ENCODE assay signal across 8 cellular contexts in the genomic region with DNA sequence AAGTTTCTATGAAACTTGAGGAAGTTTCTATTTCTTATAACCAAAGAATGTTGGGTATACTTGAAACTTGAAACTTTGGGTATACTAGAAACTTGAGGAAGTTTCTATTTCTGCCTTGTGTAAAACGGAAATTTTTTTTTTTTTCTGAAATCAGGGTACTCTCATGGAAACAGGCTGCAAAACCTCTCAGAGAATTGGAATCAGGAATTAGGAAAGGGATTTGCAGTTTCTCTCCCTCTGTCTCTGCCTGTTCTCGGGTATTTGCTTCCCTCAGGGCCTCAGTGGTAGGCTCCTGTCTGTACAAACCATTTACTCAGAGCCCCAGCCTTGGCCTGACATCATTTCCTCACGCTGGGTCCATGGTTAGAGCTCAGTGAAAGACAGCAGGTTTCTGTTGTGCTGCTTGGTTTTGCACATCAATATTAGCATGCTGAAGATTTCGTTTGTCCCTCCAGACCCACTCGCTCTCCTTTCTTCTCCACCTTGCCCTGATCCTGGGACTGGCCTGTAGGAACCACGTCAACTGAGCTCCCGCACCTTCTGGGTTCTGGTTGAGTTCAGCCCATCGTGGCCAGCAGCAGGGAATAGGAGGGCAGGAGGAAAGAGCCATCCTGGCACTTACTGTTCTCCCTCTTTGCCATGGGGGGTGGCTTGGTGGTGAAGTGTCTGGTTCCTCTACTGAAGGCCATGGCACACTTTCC.
A peak's percentile ranks its signal among the peaks of the same experiment; 100 is the strongest.
DNase-seq lines count a peak whose midpoint lies in the region; ATAC-seq and TF ChIP-seq lines count a peak whose summit lies in the region.

No MANE protein-coding gene starts in this region.

- ATAC-seq in HG03342 (IDR thresholded peaks at IDR 0.05; ENCODE audit: unreplicated experiment) = peak; percentile 73
- peak; percentile 93 to 95 for ATAC-seq in activated CD4-positive, CD25-positive, alpha-beta regulatory T cell treated with anti-CD3 and anti-CD28 coated beads, Interleukin-2, amount 50 U/mL, for 24 hours
- ATAC-seq in sciatic nerve = peak; percentile 15

- DNase-seq in AG08396 (ENCODE audit: low spot score) = peak; percentile 27
- peak; percentile 44 for DNase-seq in GM19238 (ENCODE audit: insufficient read length, low spot score)
- DNase-seq in epithelial cell of esophagus (ENCODE audit: low read depth) = peak; percentile 22
- DNase-seq in sciatic nerve (ENCODE audit: low spot score) = peak; percentile 55
- DNase-seq in NCI-H1105 (lab: John Stamatoyannopoulos, UW) = no peak
- DNase-seq in NCI-H345 treated with DMSO at 0.1 percent for 48 hours (lab: John Stamatoyannopoulos, UW; ENCODE audit: unreplicated experiment) = no peak

- TF ChIP-seq CTCF in epithelial cell of esophagus (IDR thresholded peaks at IDR 0.05; ENCODE audit: insufficient read depth, low read depth, low read length, missing control alignments) = no peak

- intact Hi-C loops in sciatic nerve (cut with DNase I) = loop anchor here (10.0 kb wide), 1 partner anchor 114 kb away; a partner anchor contains a TSS

- H3K4me3 ChIP-seq in epithelial cell of esophagus (ENCODE audit: low read length) = no peak overlapping the region

Comparison
In these comparisons a context has a peak if more than half of its experiments do, and no peak if none do; other contexts are left out.
1. DNase-seq: peak in AG08396 (single experiment), GM19238 (single experiment), epithelial cell of esophagus (single experiment) and sciatic nerve (single experiment); none in NCI-H1105 (single experiment) and NCI-H345 treated with DMSO at 0.1 percent for 48 hours (single experiment).
2. ATAC-seq: peak in every context shown above with its lines; median percentile 94 in activated CD4-positive, CD25-positive, alpha-beta regulatory T cell treated with anti-CD3 and anti-CD28 coated beads, Interleukin-2, amount 50 U/mL, for 24 hours; 73 in HG03342; 15 in sciatic nerve.